ENCODE assay signal across 1 cellular context in genomic region chr14:65412189-65412846, GRCh38.
TF ChIP-seq lines count a peak whose summit lies in the region.

Gene FUT8, plus strand, starts transcription at chr14:65412730. Its CDS starts 148,834 bp downstream, at chr14:65561564.

TF ChIP-seq in HepG2, 621 proteins besides CTCF, POLR2A, EP300 and RAD21 (continued from another document and continues in another):
- TF ChIP-seq BCL3 (CRISPR knock-in tag; IDR thresholded peaks at IDR 0.05) (peak; percentile 64; the same call in 1 of the 2 replicates), HHEX (CRISPR knock-in tag; IDR thresholded peaks at IDR 0.05) (no peak), JUNB (CRISPR knock-in tag; IDR thresholded peaks at IDR 0.05; ENCODE audit: borderline replicate concordance) (no peak), UBTF (CRISPR knock-in tag; IDR thresholded peaks at IDR 0.05) (peak; percentile 96), ZNF670 (CRISPR knock-in tag; IDR thresholded peaks at IDR 0.05; ENCODE audit: borderline replicate concordance) (peak; percentile 46; the same call in 1 of the 2 replicates), SMC3 (IDR thresholded peaks at IDR 0.05; ENCODE audit: low read length) (peak; percentile 22; the same call in 1 of the 2 replicates), ZC3H13 (CRISPR knock-in tag; IDR thresholded peaks at IDR 0.05) (no peak), EHMT2 (IDR thresholded peaks at IDR 0.05; ENCODE audit: borderline replicate concordance, low read depth, low read length) (no peak), HOXA7 (CRISPR knock-in tag; IDR thresholded peaks at IDR 0.05) (no peak), ZNF205 (CRISPR knock-in tag; IDR thresholded peaks at IDR 0.05) (no peak; the same call in 1 of the 2 replicates), RXRB (CRISPR knock-in tag; IDR thresholded peaks at IDR 0.05; ENCODE audit: borderline replicate concordance) (no peak), ZNF570 (CRISPR knock-in tag; IDR thresholded peaks at IDR 0.05; ENCODE audit: borderline replicate concordance) (no peak), ZSCAN12 (CRISPR knock-in tag; IDR thresholded peaks at IDR 0.05) (peak; percentile 6; the same call in 1 of the 2 replicates), ARID4A (CRISPR knock-in tag; IDR thresholded peaks at IDR 0.05; ENCODE audit: borderline replicate concordance) (peak; percentile 82), HMG20A (CRISPR knock-in tag; IDR thresholded peaks at IDR 0.05; ENCODE audit: borderline replicate concordance) (no peak), SKIL (CRISPR knock-in tag; IDR thresholded peaks at IDR 0.05; ENCODE audit: borderline replicate concordance) (no peak), NCOA1 (CRISPR knock-in tag; IDR thresholded peaks at IDR 0.05) (peak; percentile 78; the same call in 1 of the 2 replicates), ZBTB39 (CRISPR knock-in tag; IDR thresholded peaks at IDR 0.05) (peak; percentile 69; the same call in 1 of the 2 replicates), ZNF790 (CRISPR knock-in tag; IDR thresholded peaks at IDR 0.05; ENCODE audit: borderline replicate concordance) (peak; percentile 74; the same call in 1 of the 2 replicates), HMGA1 (CRISPR knock-in tag; conservative IDR thresholded peaks at IDR 0.05) (no peak), KLF11 (CRISPR knock-in tag; IDR thresholded peaks at IDR 0.05) (no peak), ZNF362 (CRISPR knock-in tag; IDR thresholded peaks at IDR 0.05; ENCODE audit: borderline replicate concordance) (0 out of 2 replicates have a peak, but pooled peaks have one; percentile 37), TERF1 (CRISPR knock-in tag; IDR thresholded peaks at IDR 0.05) (no peak), ETV5 (CRISPR knock-in tag; IDR thresholded peaks at IDR 0.05; ENCODE audit: borderline replicate concordance) (no peak; the same call in 1 of the 2 replicates), ZNF619 (CRISPR knock-in tag; IDR thresholded peaks at IDR 0.05) (0 out of 2 replicates have a peak, but pooled peaks have one; percentile 37), ZNF460 (CRISPR knock-in tag; IDR thresholded peaks at IDR 0.05; ENCODE audit: borderline replicate concordance) (no peak), MLXIP (CRISPR knock-in tag; IDR thresholded peaks at IDR 0.05; ENCODE audit: borderline replicate concordance) (no peak), ZNF282 (IDR thresholded peaks at IDR 0.05; ENCODE audit: partially characterized antibody) (no peak), ZBTB33 (CRISPR knock-in tag; IDR thresholded peaks at IDR 0.05) (no peak), HBP1 (CRISPR knock-in tag; IDR thresholded peaks at IDR 0.05; ENCODE audit: low read depth) (peak; percentile 66; the same call in 1 of the 2 replicates), BRD4 (CRISPR knock-in tag; IDR thresholded peaks at IDR 0.05) (0 out of 2 replicates have a peak, but pooled peaks have one; percentile 51), ZNF761 (CRISPR knock-in tag; conservative IDR thresholded peaks at IDR 0.05) (0 out of 2 replicates have a peak, but pooled peaks have one; percentile 54), HNRNPUL1 (IDR thresholded peaks at IDR 0.05; ENCODE audit: low read depth, low read length) (no peak)
